Comparison of ENCODE assay signal across 20 cellular contexts in the genomic region with DNA sequence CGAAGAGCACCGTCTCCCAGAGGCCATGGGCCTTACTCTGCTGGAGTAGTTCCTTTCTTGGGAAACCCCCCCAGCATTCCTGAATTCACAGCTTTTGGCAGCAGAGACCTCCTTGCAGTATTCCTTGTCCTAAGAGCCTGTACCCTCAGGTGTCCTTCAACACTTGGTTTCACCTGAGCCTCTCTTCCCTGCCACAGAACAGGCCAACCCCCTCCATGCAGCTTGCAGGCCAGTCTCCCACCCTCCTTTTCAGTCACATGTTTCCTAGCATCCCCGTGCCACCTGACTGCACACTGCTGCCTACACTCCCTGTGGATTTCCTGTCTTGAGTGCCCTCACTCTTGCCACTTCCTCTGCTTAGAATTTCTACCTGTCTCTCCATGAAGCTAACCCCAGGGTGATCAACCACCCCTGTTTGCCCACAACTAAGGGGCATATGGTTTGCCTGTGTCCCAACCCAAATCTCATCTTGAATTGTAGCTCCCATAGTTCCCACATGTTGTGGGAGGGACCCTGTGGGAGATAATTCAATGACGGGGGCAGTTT.
DNase-seq lines count a peak whose midpoint lies in the region; ATAC-seq, FAIRE-seq and TF ChIP-seq lines count a peak whose summit lies in the region.
"Had no signal": no experiment of that assay in that cellular context is flagged by ENCODE, and none has a peak within 500 bp of the region (broad histone marks: within the 10 kb centered on the region; RNA-seq: fewer than 3 reads in every experiment).

No MANE protein-coding gene starts in this region.

- no peak overlapping the region for H2AFZ ChIP-seq in H1 (ENCODE audit: low read length)

- H3K27me3 ChIP-seq in BLaER1 (no peaks in the 10 kb centered on the region), H1 (replicated peaks in 1 of 4; ENCODE audit: control insufficient read depth in 3 of 4, extremely low read depth in 1 of 4, insufficient read depth in 3 of 4, low read length in 3 of 4) (no peaks in the 10 kb centered on the region)
- H3K27me3 ChIP-seq in effector memory CD4-positive, alpha-beta T cell (replicated peaks; ENCODE audit: control insufficient read depth, insufficient read depth, low read length, poor library complexity, severe bottlenecking): no peaks in the 10 kb centered on the region

- H2BK15ac ChIP-seq in H1 (ENCODE audit: low read length): no peak overlapping the region

- TF ChIP-seq RAD21 in H1 (IDR thresholded peaks at IDR 0.05 in 1 of 2, conservative IDR thresholded peaks at IDR 0.05 in 1 of 2; ENCODE audit: low read depth in 2 of 2, low read length in 2 of 2): no peak

- peak; percentile 48 for FAIRE-seq in HTR-8/SVneo (lab: Jason Lieb, UNC)
- FAIRE-seq in H1 (lab: Jason Lieb, UNC): no peak
- FAIRE-seq: A549 had no signal

- DNase-seq in activated CD4-positive, alpha-beta T cell treated with anti-CD3 and anti-CD28 coated beads, Interleukin-2, amount 10 ng/mL, durations not matched to agents 7 days and 5 days: peak; percentile 21
- DNase-seq in activated CD4-positive, alpha-beta T cell treated with anti-CD3 and anti-CD28 coated beads, Interleukin-2, amount 50 U/mL, for 48 hours: no peak
- no peak for DNase-seq in HTR-8/SVneo (ENCODE audit: insufficient read length, low spot score)
- no peak for DNase-seq in H1 (ENCODE audit: low read depth in 1 of 2, low spot score in 2 of 2)
- no peak for DNase-seq in effector memory CD4-positive, alpha-beta T cell
- no peak for DNase-seq in SW 1271 (lab: John Stamatoyannopoulos, UW)
- DNase-seq: Calu3, HCEC 1CT, Karpas-422, MM.1S, NCI-H1105, NCI-H1694, NCI-H2107, NCI-H2227 treated with DMSO at 0.1 percent for 48 hours, NCI-H524 had no signal

- H2AK5ac ChIP-seq in H1 (ENCODE audit: low read depth, low read length): no peak overlapping the region

- peaks cover 23% of the 10 kb centered on the region for H3K4me1 ChIP-seq in BLaER1
- no peaks in the 10 kb centered on the region for H3K4me1 ChIP-seq in H1 (replicated peaks in 1 of 4; ENCODE audit: control insufficient read depth in 3 of 4, insufficient read depth in 4 of 4, low read length in 3 of 4)
- peaks cover 7% of the 10 kb centered on the region for H3K4me1 ChIP-seq in effector memory CD4-positive, alpha-beta T cell (ENCODE audit: control insufficient read depth, insufficient read depth, low read length, poor library complexity, severe bottlenecking)
- H3K4me1 ChIP-seq: A549 had no signal

- no peaks in the 10 kb centered on the region for H3K23me2 ChIP-seq in H1 (ENCODE audit: low read depth, low read length)

- CTCF ChIA-PET in activated CD4-positive, alpha-beta T cell treated with anti-CD3 and anti-CD28 coated beads, Interleukin-2, amount 10 ng/mL, durations not matched to agents 7 days and 5 days (lab: Charles Lee): interaction anchor here (1.5 kb wide), 1 partner anchor 11 kb away, joined by 4 read pairs; no protein-coding TSS in a partner anchor
- CTCF ChIA-PET in H1 (lab: Charles Lee; ENCODE audit: partially characterized antibody): no interaction called here

- no peak for TF ChIP-seq CTCF in H1 (IDR thresholded peaks at IDR 0.05; ENCODE audit: control extremely low read depth in 1 of 3, insufficient read depth in 1 of 3, low read depth in 1 of 3, low read length in 3 of 3)

- WGBS in H1 (ENCODE audit: extremely low coverage in 1 of 2, insufficient coverage in 1 of 2, insufficient read length in 1 of 2, insufficient replicate concordance in 2 of 2, low coverage in 1 of 2, low lambda C conversion rate in 2 of 2, missing lambda C conversion rate in 1 of 2), 2 experiments: 97% methylated on average over 4 of the region's 4 CpGs; no CpG with 5 or more reads in 1 of the 2 experiments

- peak overlapping the region; percentile 67 for H3K27ac Mint-ChIP-seq in activated CD4-positive, alpha-beta T cell treated with anti-CD3 and anti-CD28 coated beads, Interleukin-2, amount 10 ng/mL, durations not matched to agents 7 days and 5 days

- H3K23ac ChIP-seq in H1 (ENCODE audit: insufficient read length): no peak overlapping the region

- no peak overlapping the region for H4K5ac ChIP-seq in H1 (ENCODE audit: insufficient read length, low read depth, low read length)

- peaks cover 50% of the 10 kb centered on the region for H3K36me3 ChIP-seq in BLaER1
- H3K36me3 ChIP-seq in H1 (ENCODE audit: control insufficient read depth in 2 of 4, insufficient read depth in 4 of 4, low read length in 3 of 4): no peaks in the 10 kb centered on the region; a peak in 1 of 8 replicates
- H3K36me3 ChIP-seq in effector memory CD4-positive, alpha-beta T cell (ENCODE audit: control insufficient read depth, insufficient read depth, low read length): no peaks in the 10 kb centered on the region

- H2BK120ac ChIP-seq in H1 (replicated peaks; ENCODE audit: low read depth, low read length): no peak overlapping the region

- H4K20me1 ChIP-seq in BLaER1 (no peaks in the 10 kb centered on the region), H1 (replicated peaks in 1 of 2; ENCODE audit: control insufficient read depth in 1 of 2, insufficient read depth in 2 of 2, low read length in 2 of 2) (no peaks in the 10 kb centered on the region)

- H3K9ac ChIP-seq in BLaER1 (no peak overlapping the region), H1 (replicated peaks in 1 of 4; ENCODE audit: extremely low read depth in 1 of 4, low read depth in 3 of 4, low read length in 3 of 4) (no peak overlapping the region)

- no peak overlapping the region for H3K27ac ChIP-seq in BLaER1
- H3K27ac ChIP-seq in H1 (ENCODE audit: low read depth, low read length): no peak overlapping the region
- no peak overlapping the region for H3K27ac ChIP-seq in effector memory CD4-positive, alpha-beta T cell (ENCODE audit: insufficient read depth, low read length, poor library complexity, severe bottlenecking)
- H3K27ac ChIP-seq: A549 had no signal

- H4K91ac ChIP-seq in H1 (replicated peaks; ENCODE audit: insufficient read length, low read length): no peak overlapping the region

- TF ChIP-seq POLR2A in H1 (IDR thresholded peaks at IDR 0.05; ENCODE audit: control extremely low read depth in 1 of 2, low read depth in 2 of 2, low read length in 2 of 2): no peak

- peaks cover 77% of the 10 kb centered on the region for H3K36me3 Mint-ChIP-seq in activated CD4-positive, alpha-beta T cell treated with anti-CD3 and anti-CD28 coated beads, Interleukin-2, amount 10 ng/mL, durations not matched to agents 7 days and 5 days (ENCODE audit: low read depth)

- H2BK5ac ChIP-seq in H1 (ENCODE audit: low read depth, low read length): no peak overlapping the region

- H3K4me2 ChIP-seq in BLaER1: peak overlapping the region; percentile 30
- H3K4me2 ChIP-seq in H1 (ENCODE audit: insufficient read depth in 1 of 2, low read depth in 2 of 2, low read length in 2 of 2): no peak overlapping the region
- H3K4me2 ChIP-seq: A549 had no signal

- POLR2A ChIA-PET in activated CD4-positive, alpha-beta T cell treated with anti-CD3 and anti-CD28 coated beads, Interleukin-2, amount 10 ng/mL, durations not matched to agents 7 days and 5 days (lab: Charles Lee): no interaction called here
- POLR2A ChIA-PET in H1 (lab: Charles Lee; ENCODE audit: partially characterized antibody): no interaction called here

- H3K27me3 Mint-ChIP-seq in activated CD4-positive, alpha-beta T cell treated with anti-CD3 and anti-CD28 coated beads, Interleukin-2, amount 10 ng/mL, durations not matched to agents 7 days and 5 days: no peaks in the 10 kb centered on the region

- no peak for TF ChIP-seq EP300 in H1 (IDR thresholded peaks at IDR 0.05; ENCODE audit: borderline replicate concordance in 1 of 2, low read depth in 2 of 2, low read length in 2 of 2)

- H3K18ac ChIP-seq in H1 (ENCODE audit: extremely low read depth, low read length): no peak overlapping the region

- H3K4me3 ChIP-seq in BLaER1 (no peak overlapping the region), H1 (ENCODE audit: extremely low read depth in 1 of 4, insufficient read depth in 2 of 4, low read depth in 3 of 4, low read length in 4 of 4) (no peak overlapping the region)
- H3K4me3 ChIP-seq in effector memory CD4-positive, alpha-beta T cell (ENCODE audit: insufficient read depth, low read depth, low read length, poor library complexity, severe bottlenecking): no peak overlapping the region
- H3K4me3 ChIP-seq: A549 had no signal

- H3K56ac ChIP-seq in H1 (replicated peaks; ENCODE audit: insufficient read length, low read depth, low read length): no peak overlapping the region

- H2BK20ac ChIP-seq in H1 (ENCODE audit: low read length): no peak overlapping the region

- no peaks in the 10 kb centered on the region for H3K79me2 ChIP-seq in H1 (ENCODE audit: control insufficient read depth in 1 of 2, insufficient read depth in 2 of 2, low read length in 2 of 2)

- peaks cover 20% of the 10 kb centered on the region for H3K9me3 Mint-ChIP-seq in activated CD4-positive, alpha-beta T cell treated with anti-CD3 and anti-CD28 coated beads, Interleukin-2, amount 10 ng/mL, durations not matched to agents 7 days and 5 days

- peak overlapping the region; percentile 35; the same call in 1 of the 2 replicates for H4K8ac ChIP-seq in H1 (ENCODE audit: extremely low read depth, insufficient read depth, low read length)

- no peak overlapping the region for H3K4ac ChIP-seq in H1 (replicated peaks; ENCODE audit: insufficient read length, low read depth, low read length)

- no peak overlapping the region for H3K4me3 Mint-ChIP-seq in activated CD4-positive, alpha-beta T cell treated with anti-CD3 and anti-CD28 coated beads, Interleukin-2, amount 10 ng/mL, durations not matched to agents 7 days and 5 days
- H3K4me3 Mint-ChIP-seq: CD14-positive monocyte had no signal

- H3K9me3 ChIP-seq in BLaER1 (peaks cover 24% of the 10 kb centered on the region), H1 (ENCODE audit: insufficient read depth in 2 of 2, low read depth in 1 of 2, low read length in 1 of 2) (peaks cover 12 to 62% of the 10 kb centered on the region in 2 experiments; a peak in 3 of 4 replicates)
- H3K9me3 ChIP-seq in effector memory CD4-positive, alpha-beta T cell (ENCODE audit: control insufficient read depth, low read length): no peaks in the 10 kb centered on the region
- H3K9me3 ChIP-seq: A549 had no signal

- H3K79me1 ChIP-seq in H1 (ENCODE audit: low read depth, low read length): no peaks in the 10 kb centered on the region

- peaks cover 23% of the 10 kb centered on the region for H3K4me1 Mint-ChIP-seq in activated CD4-positive, alpha-beta T cell treated with anti-CD3 and anti-CD28 coated beads, Interleukin-2, amount 10 ng/mL, durations not matched to agents 7 days and 5 days
- H3K4me1 Mint-ChIP-seq: CD14-positive monocyte had no signal

- ATAC-seq in GM21619 (IDR thresholded peaks at IDR 0.05; ENCODE audit: unreplicated experiment): no peak
- ATAC-seq: A549, Panc1 had no signal

- H2BK12ac ChIP-seq in H1 (ENCODE audit: low read depth, low read length): no peak overlapping the region

- no peak overlapping the region for H3K14ac ChIP-seq in H1 (ENCODE audit: insufficient read length)

TF ChIP-seq in H1, 55 proteins besides CTCF, POLR2A, EP300 and RAD21:
- TF ChIP-seq BACH1 (IDR thresholded peaks at IDR 0.05; ENCODE audit: low read length): no peak
- TF ChIP-seq BRCA1 (IDR thresholded peaks at IDR 0.05; ENCODE audit: low read depth, low read length): no peak
- TF ChIP-seq SAP30 (IDR thresholded peaks at IDR 0.05; ENCODE audit: insufficient read depth, insufficient replicate concordance, low read length): no peak
TF ChIP-seq in H1: peak in this region for 0.
